25 cellular contexts compared by ENCODE assay signal in the genomic region with DNA sequence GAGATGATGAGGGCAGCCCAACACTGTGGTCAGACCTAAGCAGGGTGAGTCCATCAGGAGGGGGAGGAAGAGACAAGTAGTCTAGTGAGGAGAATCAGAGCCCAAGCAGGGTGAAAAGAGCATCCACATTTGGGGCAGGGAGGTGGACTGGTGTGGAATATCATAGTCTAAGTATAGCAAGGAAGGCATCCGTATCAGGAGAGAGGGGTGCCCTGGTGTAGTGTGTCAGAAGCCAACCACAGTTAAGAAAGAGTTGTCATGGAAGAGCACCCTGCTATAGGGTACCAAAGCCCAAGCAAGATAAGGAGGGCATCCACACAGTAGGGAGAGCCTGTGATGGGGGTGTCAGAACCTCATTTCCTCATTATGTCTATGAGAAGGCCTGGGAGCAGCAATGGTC.
"Had no signal": no experiment of that assay in that cellular context is flagged by ENCODE, and none has a peak within 500 bp of the region (broad histone marks: within the 10 kb centered on the region; RNA-seq: fewer than 3 reads in every experiment).

No MANE protein-coding gene starts in this region.

- ATAC-seq: effector memory CD8-positive, alpha-beta T cell; esophagus mucosa; gastrocnemius medialis; heart right ventricle; left cardiac atrium; left lung; left ventricle myocardium superior; lower lobe of right lung had no signal

- DNase-seq: colonic mucosa; cortex of kidney; effector CD8-positive, alpha-beta T cell; effector memory CD8-positive, alpha-beta T cell; endodermal cell; erythroblast; esophagus squamous epithelium; foreskin fibroblast; foreskin melanocyte; gastrocnemius medialis; glutamatergic neuron; head of caudate nucleus; heart right ventricle; hippocampal formation; left cardiac atrium; left lung; left ventricle myocardium superior; lower lobe of right lung; mesenchymal stem cell; midbrain had no signal

- FAIRE-seq: endometrium, islet of Langerhans, keratinocyte had no signal

- H3K4me3 ChIP-seq: colonic mucosa, esophagus squamous epithelium, gastrocnemius medialis, heart right ventricle, left lung, lower lobe of right lung had no signal

- H3K4me1 ChIP-seq: colonic mucosa, esophagus squamous epithelium, left lung, lower lobe of right lung had no signal

- H3K36me3 ChIP-seq: colonic mucosa, esophagus squamous epithelium, gastrocnemius medialis, heart right ventricle, left lung, lower lobe of right lung had no signal

- H3K9me3 ChIP-seq: colonic mucosa, esophagus squamous epithelium, gastrocnemius medialis, heart right ventricle, left lung, lower lobe of right lung had no signal

- H3K27me3 ChIP-seq: colonic mucosa, esophagus squamous epithelium, gastrocnemius medialis, heart right ventricle, left lung had no signal

- H3K27ac ChIP-seq: colonic mucosa, epithelial cell of prostate, esophagus squamous epithelium, gastrocnemius medialis, heart right ventricle, left lung, lower lobe of right lung had no signal
